1 cellular context compared by ENCODE assay signal in genomic region chr1:164560504-164560903, GRCh38.
TF ChIP-seq lines count a peak whose summit lies in the region.

No MANE protein-coding gene starts in this region.

TF ChIP-seq in K562, 482 proteins besides CTCF, POLR2A, EP300 and RAD21 (continued from another document):
- no peak for TF ChIP-seq ZFP91 (CRISPR knock-in tag; IDR thresholded peaks at IDR 0.05)
